In the genomic region with DNA sequence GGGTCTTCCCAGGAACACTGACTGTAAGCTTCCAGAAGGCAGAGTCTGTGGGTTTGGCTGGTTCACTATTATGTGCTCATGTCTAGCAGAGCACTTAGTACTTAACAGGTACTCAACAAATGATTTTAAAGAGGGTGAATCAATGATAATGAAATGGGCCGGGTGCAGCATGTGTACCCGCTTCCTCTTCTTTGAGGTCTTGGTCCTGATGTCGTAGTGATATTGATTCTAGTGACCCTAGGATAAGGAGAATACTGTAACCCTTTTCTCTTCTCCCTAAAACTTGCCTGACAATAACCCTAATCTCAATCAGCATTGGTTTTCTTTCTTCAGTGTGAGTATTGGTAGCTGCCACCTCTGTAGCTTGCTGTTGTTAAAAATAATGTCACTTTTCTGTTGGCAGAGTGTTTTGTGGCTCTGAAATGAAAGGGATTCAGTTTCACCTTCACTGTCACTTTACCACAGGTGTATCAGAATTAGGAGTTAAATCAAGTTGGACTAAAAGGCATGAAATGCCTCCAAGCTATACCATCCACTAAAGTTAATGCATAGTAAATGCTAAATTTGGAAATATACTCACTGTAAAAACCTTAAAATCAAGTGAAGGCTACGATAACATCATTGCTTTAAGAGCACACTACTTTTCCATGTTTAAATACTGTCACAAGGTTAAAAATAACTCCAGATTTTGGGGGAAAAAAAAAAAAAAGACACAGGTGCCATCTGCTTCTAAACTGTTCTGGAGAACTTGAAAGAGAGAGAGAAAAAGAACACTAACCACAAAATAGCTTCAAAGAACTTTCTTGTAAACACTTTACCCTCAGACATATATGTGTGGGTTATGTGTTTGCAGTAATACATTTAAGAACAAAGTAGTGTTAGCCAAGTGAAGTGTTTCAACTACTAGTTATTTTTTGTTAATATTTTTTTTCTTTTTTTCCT, we compare ENCODE assay signal across 1 cellular context.
A peak's percentile ranks its signal among the peaks of the same experiment; 100 is the strongest.
TF ChIP-seq lines count a peak whose summit lies in the region.

No MANE protein-coding gene starts in this region.

TF ChIP-seq in GM12878, 131 proteins besides CTCF, POLR2A, EP300 and RAD21 (continued from another document and continues in another):
- no peak for TF ChIP-seq USF2 (IDR thresholded peaks at IDR 0.05; ENCODE audit: borderline replicate concordance, low read depth, low read length)
- TF ChIP-seq, protein P1, sequence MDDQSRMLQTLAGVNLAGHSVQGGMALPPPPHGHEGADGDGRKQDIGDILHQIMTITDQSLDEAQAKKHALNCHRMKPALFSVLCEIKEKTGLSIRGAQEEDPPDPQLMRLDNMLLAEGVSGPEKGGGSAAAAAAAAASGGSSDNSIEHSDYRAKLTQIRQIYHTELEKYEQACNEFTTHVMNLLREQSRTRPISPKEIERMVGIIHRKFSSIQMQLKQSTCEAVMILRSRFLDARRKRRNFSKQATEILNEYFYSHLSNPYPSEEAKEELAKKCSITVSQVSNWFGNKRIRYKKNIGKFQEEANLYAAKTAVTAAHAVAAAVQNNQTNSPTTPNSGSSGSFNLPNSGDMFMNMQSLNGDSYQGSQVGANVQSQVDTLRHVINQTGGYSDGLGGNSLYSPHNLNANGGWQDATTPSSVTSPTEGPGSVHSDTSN (IDR thresholded peaks at IDR 0.05; ENCODE audit: insufficient replicate concordance, low read depth, low read length): no peak
- TF ChIP-seq USF1 (IDR thresholded peaks at IDR 0.05; ENCODE audit: borderline replicate concordance, extremely low read length, insufficient read depth, low read depth, low read length): no peak
- TF ChIP-seq ZNF592 (IDR thresholded peaks at IDR 0.05): no peak
- no peak for TF ChIP-seq LARP7 (IDR thresholded peaks at IDR 0.05)
- peak; percentile 87 for TF ChIP-seq RUNX3 (IDR thresholded peaks at IDR 0.05; ENCODE audit: low read length)
- no peak for TF ChIP-seq HDAC2 (IDR thresholded peaks at IDR 0.05)
- TF ChIP-seq, protein P2, sequence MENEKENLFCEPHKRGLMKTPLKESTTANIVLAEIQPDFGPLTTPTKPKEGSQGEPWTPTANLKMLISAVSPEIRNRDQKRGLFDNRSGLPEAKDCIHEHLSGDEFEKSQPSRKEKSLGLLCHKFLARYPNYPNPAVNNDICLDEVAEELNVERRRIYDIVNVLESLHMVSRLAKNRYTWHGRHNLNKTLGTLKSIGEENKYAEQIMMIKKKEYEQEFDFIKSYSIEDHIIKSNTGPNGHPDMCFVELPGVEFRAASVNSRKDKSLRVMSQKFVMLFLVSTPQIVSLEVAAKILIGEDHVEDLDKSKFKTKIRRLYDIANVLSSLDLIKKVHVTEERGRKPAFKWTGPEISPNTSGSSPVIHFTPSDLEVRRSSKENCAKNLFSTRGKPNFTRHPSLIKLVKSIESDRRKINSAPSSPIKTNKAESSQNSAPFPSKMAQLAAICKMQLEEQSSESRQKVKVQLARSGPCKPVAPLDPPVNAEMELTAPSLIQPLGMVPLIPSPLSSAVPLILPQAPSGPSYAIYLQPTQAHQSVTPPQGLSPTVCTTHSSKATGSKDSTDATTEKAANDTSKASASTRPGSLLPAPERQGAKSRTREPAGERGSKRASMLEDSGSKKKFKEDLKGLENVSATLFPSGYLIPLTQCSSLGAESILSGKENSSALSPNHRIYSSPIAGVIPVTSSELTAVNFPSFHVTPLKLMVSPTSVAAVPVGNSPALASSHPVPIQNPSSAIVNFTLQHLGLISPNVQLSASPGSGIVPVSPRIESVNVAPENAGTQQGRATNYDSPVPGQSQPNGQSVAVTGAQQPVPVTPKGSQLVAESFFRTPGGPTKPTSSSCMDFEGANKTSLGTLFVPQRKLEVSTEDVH (IDR thresholded peaks at IDR 0.05; ENCODE audit: low read depth, partially characterized antibody): peak; percentile 26
- no peak for TF ChIP-seq EZH2 (IDR thresholded peaks at IDR 0.05; ENCODE audit: borderline replicate concordance, control insufficient read depth, low read depth, low read length)
- TF ChIP-seq FOXK2 (IDR thresholded peaks at IDR 0.05): no peak
- no peak for TF ChIP-seq E4F1 (IDR thresholded peaks at IDR 0.05; ENCODE audit: borderline replicate concordance, partially characterized antibody)
- TF ChIP-seq SIN3A (IDR thresholded peaks at IDR 0.05; ENCODE audit: low read depth, low read length): no peak
- TF ChIP-seq HDAC6 (IDR thresholded peaks at IDR 0.05; ENCODE audit: unreplicated experiment): no peak
- TF ChIP-seq ZNF622 (IDR thresholded peaks at IDR 0.05): no peak
- TF ChIP-seq GABPA (IDR thresholded peaks at IDR 0.05; ENCODE audit: low read depth): no peak
- no peak for TF ChIP-seq SMAD1 (IDR thresholded peaks at IDR 0.05; ENCODE audit: low read depth, partially characterized antibody)
- no peak for TF ChIP-seq CBX5 (IDR thresholded peaks at IDR 0.05; ENCODE audit: low read depth)
- TF ChIP-seq MTA3 (IDR thresholded peaks at IDR 0.05; ENCODE audit: borderline replicate concordance, low read length): no peak
- TF ChIP-seq DPF2 (IDR thresholded peaks at IDR 0.05): peak; percentile 62
- no peak for TF ChIP-seq CBX3 (IDR thresholded peaks at IDR 0.05; ENCODE audit: borderline replicate concordance, low read depth)
- TF ChIP-seq TAF1 (IDR thresholded peaks at IDR 0.05; ENCODE audit: borderline replicate concordance, low read depth, low read length): no peak
- no peak for TF ChIP-seq MXI1 (IDR thresholded peaks at IDR 0.05; ENCODE audit: low read depth, low read length)
- peak; percentile 39; the same call in 1 of the 2 replicates for TF ChIP-seq MTA2 (IDR thresholded peaks at IDR 0.05; ENCODE audit: low read depth)
- no peak; the same call in 1 of the 2 replicates for TF ChIP-seq JUNB (IDR thresholded peaks at IDR 0.05)
- TF ChIP-seq SIX5 (IDR thresholded peaks at IDR 0.05; ENCODE audit: low read depth, low read length, severe bottlenecking): no peak
- TF ChIP-seq, protein P3, sequence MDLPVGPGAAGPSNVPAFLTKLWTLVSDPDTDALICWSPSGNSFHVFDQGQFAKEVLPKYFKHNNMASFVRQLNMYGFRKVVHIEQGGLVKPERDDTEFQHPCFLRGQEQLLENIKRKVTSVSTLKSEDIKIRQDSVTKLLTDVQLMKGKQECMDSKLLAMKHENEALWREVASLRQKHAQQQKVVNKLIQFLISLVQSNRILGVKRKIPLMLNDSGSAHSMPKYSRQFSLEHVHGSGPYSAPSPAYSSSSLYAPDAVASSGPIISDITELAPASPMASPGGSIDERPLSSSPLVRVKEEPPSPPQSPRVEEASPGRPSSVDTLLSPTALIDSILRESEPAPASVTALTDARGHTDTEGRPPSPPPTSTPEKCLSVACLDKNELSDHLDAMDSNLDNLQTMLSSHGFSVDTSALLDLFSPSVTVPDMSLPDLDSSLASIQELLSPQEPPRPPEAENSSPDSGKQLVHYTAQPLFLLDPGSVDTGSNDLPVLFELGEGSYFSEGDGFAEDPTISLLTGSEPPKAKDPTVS (IDR thresholded peaks at IDR 0.05; ENCODE audit: low read depth, low read length): no peak
- TF ChIP-seq NFIC (IDR thresholded peaks at IDR 0.05; ENCODE audit: low read depth, low read length): peak; percentile 65
- peak; percentile 6; the same call in 1 of the 2 replicates for TF ChIP-seq PKNOX1 (IDR thresholded peaks at IDR 0.05)
- peak; percentile 64; the same call in 1 of the 2 replicates for TF ChIP-seq ZNF384 (IDR thresholded peaks at IDR 0.05; ENCODE audit: borderline replicate concordance, low read depth, low read length)
- no peak for TF ChIP-seq BRCA1 (IDR thresholded peaks at IDR 0.05; ENCODE audit: low read depth, low read length)
- no peak for TF ChIP-seq CHD4 (IDR thresholded peaks at IDR 0.05)
- TF ChIP-seq SREBF2 (IDR thresholded peaks at IDR 0.05; ENCODE audit: low read length): no peak
- peak; percentile 13; the same call in 1 of the 3 replicates for TF ChIP-seq POU2F2 (IDR thresholded peaks at IDR 0.05; ENCODE audit: borderline replicate concordance, low read depth, low read length)
- TF ChIP-seq MYB (IDR thresholded peaks at IDR 0.05; ENCODE audit: borderline replicate concordance, low read depth, low read length): no peak
- TF ChIP-seq NFYA (IDR thresholded peaks at IDR 0.05; ENCODE audit: borderline replicate concordance, low read depth, low read length): no peak
- TF ChIP-seq BHLHE40 (IDR thresholded peaks at IDR 0.05; ENCODE audit: borderline replicate concordance in 1 of 2, low read depth in 2 of 2, low read length in 1 of 2): no peak
- no peak for TF ChIP-seq HDGF (IDR thresholded peaks at IDR 0.05)
- TF ChIP-seq, protein P4, sequence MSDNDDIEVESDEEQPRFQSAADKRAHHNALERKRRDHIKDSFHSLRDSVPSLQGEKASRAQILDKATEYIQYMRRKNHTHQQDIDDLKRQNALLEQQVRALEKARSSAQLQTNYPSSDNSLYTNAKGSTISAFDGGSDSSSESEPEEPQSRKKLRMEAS (IDR thresholded peaks at IDR 0.05; ENCODE audit: low read depth, low read length): no peak
- TF ChIP-seq SRF (IDR thresholded peaks at IDR 0.05; ENCODE audit: low read depth in 2 of 2, low read length in 2 of 2): no peak
- TF ChIP-seq KLF5 (IDR thresholded peaks at IDR 0.05; ENCODE audit: partially characterized antibody): no peak
